ENCODE assay signal across 2 cellular contexts in genomic region chr11:118969508-118969907, GRCh38. TPM values are rescaled to one million over a fixed set of nuclear protein-coding genes. Genes with fewer than 3 reads are reported as not detected.
"Had no signal": no experiment of that assay in that cellular context is flagged by ENCODE, and none has a peak within 500 bp of the region (broad histone marks: within the 10 kb centered on the region; RNA-seq: fewer than 3 reads in every experiment).

No MANE protein-coding gene starts in this region.

RNA-seq across cellular contexts. Expression of gene FOXR1, which starts 2.1 kb away (rescaled TPM):
- total RNA-seq: G401, GM12878 had no signal
- polyA plus RNA-seq: GM12878 had no signal

RNA-seq across cellular contexts. Expression of gene UPK2, which starts 13.4 kb away (rescaled TPM):
- total RNA-seq: G401 had no signal
